In genomic region chr2:160582481-160583161, GRCh38 we compare ENCODE assay signal across 11 cellular contexts.
A peak's percentile ranks its signal among the peaks of the same experiment; 100 is the strongest.
DNase-seq lines count a peak whose midpoint lies in the region; ATAC-seq and TF ChIP-seq lines count a peak whose summit lies in the region.
"Had no signal": no experiment of that assay in that cellular context is flagged by ENCODE, and none has a peak within 500 bp of the region (broad histone marks: within the 10 kb centered on the region; RNA-seq: fewer than 3 reads in every experiment).

No MANE protein-coding gene starts in this region.

- peak overlapping the region; percentile 6 for H3K4me3 ChIP-seq in parathyroid adenoma (ENCODE audit: low read depth, low read length)

- intact Hi-C loops in Right ventricle myocardium superior (cut with DNase I), result no loop called here

- H3K79me2 ChIP-seq in parathyroid adenoma, result no peaks in the 10 kb centered on the region

- ATAC-seq in WTC11 (peak; percentile 65), Right ventricle myocardium superior (ENCODE audit: poor library complexity) (peak; percentile 63), HG03342 (IDR thresholded peaks at IDR 0.05; ENCODE audit: unreplicated experiment) (no peak), HG03159 (IDR thresholded peaks at IDR 0.05; ENCODE audit: unreplicated experiment) (no peak)

- POLR2A ChIA-PET in WTC11 (lab: Charles Lee), result no interaction called here

- peak overlapping the region; percentile 45 for H3K4me2 ChIP-seq in parathyroid adenoma (ENCODE audit: low read length)

- peaks cover 5% of the 10 kb centered on the region for H3K9me3 Mint-ChIP-seq in WTC11

- no peak overlapping the region for H3K27ac Mint-ChIP-seq in WTC11
- H3K27ac Mint-ChIP-seq: immature natural killer cell had no signal

- peaks cover 48% of the 10 kb centered on the region for H3K4me1 Mint-ChIP-seq in WTC11
- H3K4me1 Mint-ChIP-seq: immature natural killer cell had no signal

- no peaks in the 10 kb centered on the region for H3K9me3 ChIP-seq in parathyroid adenoma (ENCODE audit: control insufficient read depth, low read length)

- no peaks in the 10 kb centered on the region for H3K27me3 ChIP-seq in parathyroid adenoma (ENCODE audit: control insufficient read depth, insufficient read depth, low read length)

- H3K27me3 Mint-ChIP-seq in WTC11 (ENCODE audit: low read depth), result no peaks in the 10 kb centered on the region

- H2AFZ ChIP-seq in parathyroid adenoma, result peak overlapping the region; percentile 61

- no peak overlapping the region for H3K9ac ChIP-seq in parathyroid adenoma

- DNase-seq in Caki2 (ENCODE audit: low read depth), result peak; percentile 25
- DNase-seq in WTC11 (ENCODE audit: low spot score), result no peak
- DNase-seq in Right ventricle myocardium superior, result no peak
- DNase-seq in DMS 273 (lab: John Stamatoyannopoulos, UW; ENCODE audit: unreplicated experiment), result no peak
- no peak for DNase-seq in NCI-H345 (lab: John Stamatoyannopoulos, UW)
- DNase-seq: activated naive CD4-positive, alpha-beta T cell treated with anti-CD3 and anti-CD28 coated beads, Interleukin-2, amount 50 U/mL, for 16 hours; immature natural killer cell; NCI-H2107 had no signal

- TF ChIP-seq CTCF in WTC11 (IDR thresholded peaks at IDR 0.05), result no peak
- TF ChIP-seq CTCF in parathyroid adenoma (IDR thresholded peaks at IDR 0.05), result no peak

- in situ Hi-C loops in Caki2 (cut with HindIII; ENCODE audit: low pct_unique_long_range_greater_than_20kb, low sequenced_read_pairs), result no loop called here

- peaks cover 54% of the 10 kb centered on the region for H3K4me1 ChIP-seq in parathyroid adenoma

- H3K36me3 ChIP-seq in parathyroid adenoma (ENCODE audit: control insufficient read depth, insufficient read depth, low read length), result no peaks in the 10 kb centered on the region

- H3K36me3 Mint-ChIP-seq in WTC11, result 0 out of 2 replicates have a peak, but pooled peaks cover 3% of the 10 kb centered on the region
- H3K36me3 Mint-ChIP-seq: immature natural killer cell had no signal

- H3K27ac ChIP-seq in parathyroid adenoma, result peak overlapping the region; percentile 90

- CTCF ChIA-PET in WTC11 (lab: Charles Lee), result interaction anchor here (0.6 to 3.2 kb wide), 9 partner anchors 304 to 472 kb away, joined by 3 to 33 read pairs (median 4); no protein-coding TSS in a partner anchor

- H3K4me3 Mint-ChIP-seq in WTC11, result no peak overlapping the region
- H3K4me3 Mint-ChIP-seq: immature natural killer cell had no signal

TF ChIP-seq in WTC11, 78 proteins besides CTCF, POLR2A, EP300 and RAD21:
- TF ChIP-seq ZNF317 (CRISPR knock-in tag; IDR thresholded peaks at IDR 0.05; ENCODE audit: borderline replicate concordance, low read depth) (no peak), PREB (CRISPR knock-in tag; IDR thresholded peaks at IDR 0.05; ENCODE audit: borderline replicate concordance) (no peak), E2F1 (CRISPR knock-in tag; IDR thresholded peaks at IDR 0.05) (no peak)
TF ChIP-seq in WTC11: peak in this region for 0.

Comparison
In these comparisons a context has a peak if more than half of its experiments do, and no peak if none do; other contexts are left out.
1. ATAC-seq: peak in WTC11 (single experiment) and Right ventricle myocardium superior (single experiment); none in HG03342 (single experiment) and HG03159 (single experiment).